In genomic region chr4:4488405-4489404, GRCh38 we compare ENCODE assay signal across 8 cellular contexts. TPM values are rescaled to one million over a fixed set of nuclear protein-coding genes. Genes with fewer than 3 reads are reported as not detected.
DNase-seq lines count a peak whose midpoint lies in the region; ATAC-seq, FAIRE-seq and TF ChIP-seq lines count a peak whose summit lies in the region.

No MANE protein-coding gene starts in this region.

- POLR2A ChIA-PET in activated CD8-positive, alpha-beta T cell treated with anti-CD3 and anti-CD28 coated beads, Interleukin-2, amount 10 ng/mL, durations not matched to agents 7 days and 5 days (lab: Charles Lee), result no interaction called here

- CTCF ChIA-PET in activated CD8-positive, alpha-beta T cell treated with anti-CD3 and anti-CD28 coated beads, Interleukin-2, amount 10 ng/mL, durations not matched to agents 7 days and 5 days (lab: Charles Lee), result interaction anchor here (0.7 to 2.5 kb wide), 14 partner anchors 8 to 971 kb away, joined by 3 to 12 read pairs (median 3); no protein-coding TSS in a partner anchor

- H3K4me1 Mint-ChIP-seq in CD14-positive monocyte, result peaks cover 7% of the 10 kb centered on the region
- H3K4me1 Mint-ChIP-seq in activated CD8-positive, alpha-beta T cell treated with anti-CD3 and anti-CD28 coated beads, Interleukin-2, amount 10 ng/mL, durations not matched to agents 7 days and 5 days (ENCODE audit: low read depth), result peaks cover 10% of the 10 kb centered on the region

- no peak overlapping the region for H3K27ac Mint-ChIP-seq in CD14-positive monocyte
- no peak overlapping the region for H3K27ac Mint-ChIP-seq in activated CD8-positive, alpha-beta T cell treated with anti-CD3 and anti-CD28 coated beads, Interleukin-2, amount 10 ng/mL, durations not matched to agents 7 days and 5 days

- DNase-seq in CD14-positive monocyte (ENCODE audit: low spot score), result peak; percentile 55
- peak; percentile 53 for DNase-seq in NCI-H774 (lab: John Stamatoyannopoulos, UW)
- DNase-seq in activated CD8-positive, alpha-beta T cell treated with anti-CD3 and anti-CD28 coated beads, Interleukin-2, amount 10 ng/mL, durations not matched to agents 7 days and 5 days, result peak; percentile 79
- DNase-seq in myocyte (ENCODE audit: low read depth), result peak; percentile 76
- peak; percentile 36 to 63 for DNase-seq in stimulated activated CD8-positive, alpha-beta memory T cell treated with anti-CD3 and anti-CD28 coated beads, Interleukin-7, amount 100 ng/mL, for 4 hours (ENCODE audit: low read depth in 2 of 2)

- peak; percentile 81 for FAIRE-seq in endometrium (lab: Jason Lieb, UNC)

- H3K4me3 Mint-ChIP-seq in CD14-positive monocyte, result no peak overlapping the region
- H3K4me3 Mint-ChIP-seq in activated CD8-positive, alpha-beta T cell treated with anti-CD3 and anti-CD28 coated beads, Interleukin-2, amount 10 ng/mL, durations not matched to agents 7 days and 5 days, result no peak overlapping the region

- no peaks in the 10 kb centered on the region for H3K9me3 Mint-ChIP-seq in CD14-positive monocyte
- H3K9me3 Mint-ChIP-seq in activated CD8-positive, alpha-beta T cell treated with anti-CD3 and anti-CD28 coated beads, Interleukin-2, amount 10 ng/mL, durations not matched to agents 7 days and 5 days (ENCODE audit: insufficient read depth), result no peaks in the 10 kb centered on the region

- peak; percentile 78 for ATAC-seq in GM18907 (IDR thresholded peaks at IDR 0.05; ENCODE audit: unreplicated experiment)
- ATAC-seq in HG03135 (IDR thresholded peaks at IDR 0.05; ENCODE audit: unreplicated experiment), result peak; percentile 64
- peak; percentile 99 for ATAC-seq in activated CD8-positive, alpha-beta T cell treated with anti-CD3 and anti-CD28 coated beads, Interleukin-2, amount 10 ng/mL, durations not matched to agents 7 days and 5 days

- peaks cover 2 to 11% of the 10 kb centered on the region in 2 donors for H3K36me3 Mint-ChIP-seq in CD14-positive monocyte
- H3K36me3 Mint-ChIP-seq in activated CD8-positive, alpha-beta T cell treated with anti-CD3 and anti-CD28 coated beads, Interleukin-2, amount 10 ng/mL, durations not matched to agents 7 days and 5 days (ENCODE audit: low read depth), result no peaks in the 10 kb centered on the region

- peak; percentile 93 for TF ChIP-seq CTCF in CD14-positive monocyte (IDR thresholded peaks at IDR 0.05)

- intact Hi-C loops in CD14-positive monocyte (cut with micrococcal nuclease), result loop anchor here (10.0 kb wide), 2 partner anchors 386 to 1326 kb away; no protein-coding TSS in a partner anchor

- peaks cover 0 to 2% (median 2%) of the 10 kb centered on the region in 3 donors for H3K27me3 Mint-ChIP-seq in CD14-positive monocyte (ENCODE audit: low read depth in 3 of 3)
- H3K27me3 Mint-ChIP-seq in activated CD8-positive, alpha-beta T cell treated with anti-CD3 and anti-CD28 coated beads, Interleukin-2, amount 10 ng/mL, durations not matched to agents 7 days and 5 days (ENCODE audit: low read depth), result no peaks in the 10 kb centered on the region

RNA-seq across cellular contexts. Expression of gene STX18, which starts 53.1 kb away (rescaled TPM):
- 10 to 100 TPM; 19.0 to 19.6 TPM for polyA plus RNA-seq in CD14-positive monocyte
- 10 to 100 TPM; 21.2 to 24.9 TPM for total RNA-seq in activated CD8-positive, alpha-beta T cell treated with anti-CD3 and anti-CD28 coated beads, Interleukin-2, amount 10 ng/mL, durations not matched to agents 7 days and 5 days
- 24.3 and 29.4 TPM in 2 replicates for total RNA-seq in myocyte
- polyA plus RNA-seq in myocyte (2012), result 21.2 TPM

Comparison
In these comparisons a context has a peak if more than half of its experiments do, and no peak if none do; other contexts are left out.
1. Peak in every context shown above with its lines: DNase-seq and ATAC-seq.